In genomic region chr2:239252433-239253200, GRCh38 we compare ENCODE assay signal across 8 cellular contexts.
DNase-seq lines count a peak whose midpoint lies in the region; ATAC-seq and TF ChIP-seq lines count a peak whose summit lies in the region.

No MANE protein-coding gene starts in this region.

- no peaks in the 10 kb centered on the region for H3K9me3 ChIP-seq in mucosa of descending colon

- ATAC-seq in HG03095 (IDR thresholded peaks at IDR 0.05; ENCODE audit: unreplicated experiment) (peak; percentile 10), mucosa of descending colon (peak; percentile 10), GM23338 (no peak), HG02571 (IDR thresholded peaks at IDR 0.05; ENCODE audit: unreplicated experiment) (no peak)
- ATAC-seq in central memory CD8-positive, alpha-beta T cell (replicated peaks; ENCODE audit: extremely low read depth, poor library complexity, severe bottlenecking), result no peak

- intact Hi-C loops in mucosa of descending colon (cut with DNase I, micrococcal nuclease), result no loop called here

- H2AFZ ChIP-seq in GM23338, result no peak overlapping the region

- DNase-seq in Ammon's horn (ENCODE audit: low spot score) (peak; percentile 87), mucosa of descending colon (peak in 1 of 3 donors; percentile 49), GM23338 (ENCODE audit: low spot score) (no peak), NOMO-1 treated with DMSO at 0.1 percent for 48 hours (lab: John Stamatoyannopoulos, UW; ENCODE audit: unreplicated experiment) (no peak), OCI-M1 (lab: John Stamatoyannopoulos, UW) (no peak)
- no peak for DNase-seq in central memory CD8-positive, alpha-beta T cell (ENCODE audit: low spot score in 2 of 2)

- no peak overlapping the region for H3K27ac ChIP-seq in GM23338 (ENCODE audit: low read depth)

- H3F3A ChIP-seq in GM23338 (replicated peaks; ENCODE audit: low read depth), result no peaks in the 10 kb centered on the region

- H3K9me2 ChIP-seq in GM23338 (ENCODE audit: insufficient read depth), result no peaks in the 10 kb centered on the region

- no peak overlapping the region for H3K4me2 ChIP-seq in GM23338

- peaks cover 95% of the 10 kb centered on the region for H3K79me2 ChIP-seq in GM23338 (replicated peaks; ENCODE audit: insufficient read depth)

- no peaks in the 10 kb centered on the region for H3K27me3 ChIP-seq in GM23338 (ENCODE audit: insufficient read depth)

- H3K4me3 Mint-ChIP-seq in central memory CD8-positive, alpha-beta T cell, result peak overlapping the region; percentile 43
- H3K4me3 Mint-ChIP-seq in GM23338, result no peak overlapping the region

- H3K36me3 ChIP-seq in mucosa of descending colon (ENCODE audit: low read depth), result no peaks in the 10 kb centered on the region
- no peaks in the 10 kb centered on the region for H3K36me3 ChIP-seq in GM23338 (ENCODE audit: insufficient read depth)

- peaks cover 22% of the 10 kb centered on the region for H4K20me1 ChIP-seq in GM23338 (replicated peaks; ENCODE audit: insufficient read depth)

- H3K27me3 Mint-ChIP-seq in central memory CD8-positive, alpha-beta T cell, result no peaks in the 10 kb centered on the region
- peaks cover 9% of the 10 kb centered on the region for H3K27me3 Mint-ChIP-seq in GM23338 (ENCODE audit: insufficient read depth, low read depth, poor library complexity)

- H3K4me1 Mint-ChIP-seq in central memory CD8-positive, alpha-beta T cell, result peaks cover 49% of the 10 kb centered on the region
- H3K4me1 Mint-ChIP-seq in GM23338, result peaks cover 62% of the 10 kb centered on the region

- H3K36me3 Mint-ChIP-seq in central memory CD8-positive, alpha-beta T cell (ENCODE audit: insufficient read depth), result peaks cover 11% of the 10 kb centered on the region
- H3K36me3 Mint-ChIP-seq in GM23338 (ENCODE audit: low read depth), result peaks cover 6% of the 10 kb centered on the region

- no peak overlapping the region for H3K27ac Mint-ChIP-seq in central memory CD8-positive, alpha-beta T cell (ENCODE audit: low read depth)
- no peak overlapping the region for H3K27ac Mint-ChIP-seq in GM23338

- H3K4me3 ChIP-seq in mucosa of descending colon (no peak overlapping the region), GM23338 (no peak overlapping the region)

- peaks cover 3% of the 10 kb centered on the region for H3K9me3 Mint-ChIP-seq in central memory CD8-positive, alpha-beta T cell
- H3K9me3 Mint-ChIP-seq in GM23338, result peaks cover 7% of the 10 kb centered on the region

- TF ChIP-seq CTCF in mucosa of descending colon (IDR thresholded peaks at IDR 0.05) (no peak), GM23338 (conservative IDR thresholded peaks at IDR 0.05; ENCODE audit: low read depth in 2 of 2) (no peak)

- H3K4me1 ChIP-seq in mucosa of descending colon (ENCODE audit: low read depth) (peaks cover 6% of the 10 kb centered on the region), GM23338 (ENCODE audit: insufficient read depth) (peaks cover 19% of the 10 kb centered on the region; the same call in 1 of the 2 replicates)

TF ChIP-seq in GM23338, 12 proteins besides CTCF, POLR2A, EP300 and RAD21 (continues in another document):
- TF ChIP-seq ETS1 (IDR thresholded peaks at IDR 0.05) (no peak), EZH2 (IDR thresholded peaks at IDR 0.05; ENCODE audit: low read depth, unreplicated experiment) (no peak), EZH2phosphoT487 (IDR thresholded peaks at IDR 0.05; ENCODE audit: unreplicated experiment) (no peak), STAT1 (IDR thresholded peaks at IDR 0.05; ENCODE audit: unreplicated experiment) (no peak), REST (IDR thresholded peaks at IDR 0.05; ENCODE audit: unreplicated experiment) (no peak), ZNF462 (CRISPR knock-in tag; IDR thresholded peaks at IDR 0.05) (no peak), POLR2AphosphoS5 (IDR thresholded peaks at IDR 0.05; ENCODE audit: low read depth) (no peak)

Comparison
In these comparisons a context has a peak if more than half of its experiments do, and no peak if none do; other contexts are left out.
1. ATAC-seq: peak in HG03095 (single experiment) and mucosa of descending colon (single experiment); none in central memory CD8-positive, alpha-beta T cell (single experiment), GM23338 (single experiment) and HG02571 (single experiment).